Comparison of ENCODE assay signal across 19 cellular contexts in genomic region chr3:151387443-151388241, GRCh38. TPM values are rescaled to one million over a fixed set of nuclear protein-coding genes. Genes with fewer than 3 reads are reported as not detected.
DNase-seq lines count a peak whose midpoint lies in the region; ATAC-seq and TF ChIP-seq lines count a peak whose summit lies in the region.
"Had no signal": no experiment of that assay in that cellular context is flagged by ENCODE, and none has a peak within 500 bp of the region (broad histone marks: within the 10 kb centered on the region; RNA-seq: fewer than 3 reads in every experiment).

No MANE protein-coding gene starts in this region.

- no TSS peak for BruUV-seq in OCI-LY7 (replicated peaks; lab: Mats Ljungman, UMichigan)

- peaks cover 49% of the 10 kb centered on the region for H3K36me3 Mint-ChIP-seq in nephron progenitor cell (ENCODE audit: low read depth)
- H3K36me3 Mint-ChIP-seq: activated naive CD4-positive, alpha-beta T cell treated with anti-CD3 and anti-CD28 coated beads, Interleukin-2, amount 10 ng/mL, durations not matched to agents 7 days and 5 days had no signal

- H3K9me3 ChIP-seq in OCI-LY7 (ENCODE audit: low read length), result no peaks in the 10 kb centered on the region
- H3K9me3 ChIP-seq: esophagus muscularis mucosa had no signal

- CTCF ChIA-PET in OCI-LY7 (lab: Charles Lee; ENCODE audit: unreplicated experiment), result no interaction called here

- H3K4me1 ChIP-seq in OCI-LY7 (ENCODE audit: insufficient read depth, low read length, poor library complexity, severe bottlenecking), result peaks cover 29% of the 10 kb centered on the region
- H3K4me1 ChIP-seq: esophagus muscularis mucosa had no signal

- ATAC-seq in GM19438 (IDR thresholded peaks at IDR 0.05; ENCODE audit: low read depth, unreplicated experiment), result peak; percentile 27
- no peak for ATAC-seq in GM19324 (IDR thresholded peaks at IDR 0.05; ENCODE audit: low FRiP score, unreplicated experiment)
- ATAC-seq in GM21786 (IDR thresholded peaks at IDR 0.05; ENCODE audit: unreplicated experiment), result no peak
- ATAC-seq: activated CD4-positive, alpha-beta T cell treated with anti-CD3 and anti-CD28 coated beads for 36 hours; sciatic nerve had no signal

- intact Hi-C loops in OCI-LY7 (cut with micrococcal nuclease; ENCODE audit: unreplicated experiment), result no loop called here

- H3K4me3 ChIP-seq in OCI-LY7 (ENCODE audit: low read depth, low read length, poor library complexity, severe bottlenecking), result no peak overlapping the region
- H3K4me3 ChIP-seq: esophagus muscularis mucosa had no signal

- DNase-seq in GDM1 (lab: John Stamatoyannopoulos, UW) (peak; percentile 10), OCI-LY7 (ENCODE audit: low spot score) (no peak), nephron progenitor cell (no peak), NCI-H526 treated with DMSO at 0.1 percent for 48 hours (lab: John Stamatoyannopoulos, UW) (no peak), AG20443 (ENCODE audit: low spot score) (no peak)
- DNase-seq: activated CD4-positive, alpha-beta T cell treated with anti-CD3 and anti-CD28 coated beads for 36 hours; activated naive CD4-positive, alpha-beta T cell treated with anti-CD3 and anti-CD28 coated beads, Interleukin-2, amount 10 ng/mL, durations not matched to agents 7 days and 5 days; DND-41; mammary epithelial cell; NCI-H146; NCI-H446 treated with DMSO at 0.1 percent for 48 hours had no signal

- H3K27ac ChIP-seq in OCI-LY7 (ENCODE audit: low read depth, low read length, poor library complexity, severe bottlenecking), result no peak overlapping the region
- H3K27ac ChIP-seq: esophagus muscularis mucosa had no signal

- peak overlapping the region; percentile 75 for H3K27ac Mint-ChIP-seq in nephron progenitor cell
- H3K27ac Mint-ChIP-seq: activated CD4-positive, alpha-beta T cell treated with anti-CD3 and anti-CD28 coated beads for 36 hours; activated naive CD4-positive, alpha-beta T cell treated with anti-CD3 and anti-CD28 coated beads, Interleukin-2, amount 10 ng/mL, durations not matched to agents 7 days and 5 days; T-helper 1 cell treated with Interleukin-12 subunit alpha and Interleukin-12 subunit beta and Interleukin-4 antibody, amounts not matched to agents 30 μg/mL and 1 μg/mL, for 36 hours had no signal

- no peaks in the 10 kb centered on the region for H3K4me1 Mint-ChIP-seq in nephron progenitor cell

- TF ChIP-seq CTCF in OCI-LY7 (conservative IDR thresholded peaks at IDR 0.05; ENCODE audit: low read length) (no peak), nephron progenitor cell (IDR thresholded peaks at IDR 0.05) (no peak)

- H3K9me2 ChIP-seq in OCI-LY7 (ENCODE audit: insufficient read depth, low read length), result no peaks in the 10 kb centered on the region

- H2AFZ ChIP-seq in OCI-LY7 (ENCODE audit: low read length), result no peak overlapping the region

- H4K20me1 ChIP-seq in OCI-LY7 (ENCODE audit: insufficient read depth, low read length), result no peaks in the 10 kb centered on the region

- no peaks in the 10 kb centered on the region for H3K27me3 Mint-ChIP-seq in nephron progenitor cell (ENCODE audit: low read depth, poor library complexity)

- H3K36me3 ChIP-seq in OCI-LY7 (ENCODE audit: insufficient read depth, low read length), result peaks cover 10% of the 10 kb centered on the region
- H3K36me3 ChIP-seq: esophagus muscularis mucosa had no signal

- peak overlapping the region; percentile 20; the same call in 1 of the 2 replicates for H3K4me2 ChIP-seq in OCI-LY7 (ENCODE audit: low read length)

- no peak overlapping the region for H3K4me3 Mint-ChIP-seq in nephron progenitor cell
- H3K4me3 Mint-ChIP-seq: activated CD4-positive, alpha-beta T cell treated with anti-CD3 and anti-CD28 coated beads for 36 hours; activated naive CD4-positive, alpha-beta T cell treated with anti-CD3 and anti-CD28 coated beads, Interleukin-2, amount 10 ng/mL, durations not matched to agents 7 days and 5 days; neural crest cell; T-helper 1 cell treated with Interleukin-12 subunit alpha and Interleukin-12 subunit beta and Interleukin-4 antibody, amounts not matched to agents 30 μg/mL and 1 μg/mL, for 36 hours had no signal

- POLR2A ChIA-PET in OCI-LY7 (lab: Charles Lee), result interaction anchor here (0.6 to 4.5 kb wide), 8 partner anchors 10 to 1252 kb away, joined by 3 to 33 read pairs (median 3); no protein-coding TSS in a partner anchor

- no peaks in the 10 kb centered on the region for H3K79me2 ChIP-seq in OCI-LY7 (ENCODE audit: insufficient read depth, low read depth, low read length)

- no peaks in the 10 kb centered on the region for H3K9me3 Mint-ChIP-seq in nephron progenitor cell
- H3K9me3 Mint-ChIP-seq: activated naive CD4-positive, alpha-beta T cell treated with anti-CD3 and anti-CD28 coated beads, Interleukin-2, amount 10 ng/mL, durations not matched to agents 7 days and 5 days; neural crest cell; T-helper 1 cell treated with Interleukin-12 subunit alpha and Interleukin-12 subunit beta and Interleukin-4 antibody, amounts not matched to agents 30 μg/mL and 1 μg/mL, for 36 hours had no signal

RNA-seq across cellular contexts. Expression of gene P2RY12, which starts 3.1 kb away (rescaled TPM):
- 0.19 TPM in 1 of 2 replicates, not detected in the other for total RNA-seq in OCI-LY7 (2014; rRNA removed; shearing (Covaris generic))
- total RNA-seq in OCI-LY7 (2022), result 0.28 TPM in 1 of 2 replicates, not detected in the other
- total RNA-seq: activated CD4-positive, alpha-beta T cell treated with anti-CD3 and anti-CD28 coated beads for 36 hours; LHCN-M2; mammary epithelial cell; neural crest cell had no signal

RNA-seq across cellular contexts. Expression of gene P2RY13, which starts 58.3 kb away (rescaled TPM):
- total RNA-seq in OCI-LY7 (2014; rRNA removed; shearing (Covaris generic)), result not detected in 2 replicates
- not detected in 2 replicates for total RNA-seq in OCI-LY7 (2022)
- total RNA-seq: activated CD4-positive, alpha-beta T cell treated with anti-CD3 and anti-CD28 coated beads for 36 hours; LHCN-M2; mammary epithelial cell; neural crest cell had no signal
